33 cellular contexts compared by ENCODE assay signal in the genomic region with DNA sequence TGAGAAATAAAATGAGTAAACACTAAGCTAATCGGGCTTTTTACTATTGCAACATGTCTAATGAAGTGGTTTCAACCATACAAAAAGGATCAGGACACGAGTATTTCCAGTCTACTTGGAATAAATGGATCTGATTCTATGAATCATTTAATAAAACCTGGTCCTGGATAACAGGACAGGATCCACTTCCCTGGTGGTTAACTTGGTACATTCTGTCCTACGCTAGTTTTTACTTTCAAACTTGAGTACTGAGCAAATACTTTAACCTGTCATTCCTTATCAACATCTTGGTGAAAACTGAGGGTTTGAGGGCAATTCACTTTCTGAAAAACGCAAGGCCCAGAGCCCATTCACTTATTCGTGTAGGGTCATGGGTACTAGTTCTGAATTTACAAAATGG.
"Had no signal": no experiment of that assay in that cellular context is flagged by ENCODE, and none has a peak within 500 bp of the region (broad histone marks: within the 10 kb centered on the region; RNA-seq: fewer than 3 reads in every experiment).

No MANE protein-coding gene starts in this region.

- H3K9me3 ChIP-seq: MG63 had no signal

- H3K27me3 ChIP-seq: MG63 had no signal

- H3K4me3 ChIP-seq: MG63 had no signal

- H3K27ac ChIP-seq: KMS-11 had no signal

- H3K36me3 ChIP-seq: MG63 had no signal

- DNase-seq: Karpas-422, Kasumi-1, KG1, MG63, MM.1S, MV-4-11, NCI-H1048, NCI-H1092, NCI-H1092 treated with DMSO at 0.1 percent for 48 hours, NCI-H1105, NCI-H1105 treated with DMSO at 0.1 percent for 48 hours, NCI-H1417 treated with DMSO at 0.1 percent for 48 hours, NCI-H1436, NCI-H1436 treated with DMSO at 0.1 percent for 48 hours, NCI-H146, NCI-H1694, NCI-H1694 treated with DMSO at 0.1 percent for 48 hours, NCI-H187, NCI-H187 treated with DMSO at 0.1 percent for 48 hours, NCI-H1930, NCI-H2029, NCI-H2029 treated with DMSO at 0.1 percent for 48 hours, NCI-H2081, NCI-H2081 treated with DMSO at 0.1 percent for 48 hours, NCI-H2107, NCI-H2171, NCI-H2171 treated with DMSO at 0.1 percent for 48 hours, NCI-H2227 treated with DMSO at 0.1 percent for 48 hours, NCI-H226, NCI-H446, NCI-H446 treated with DMSO at 0.1 percent for 48 hours, NCI-H510A had no signal
